In genomic region chr12:54032627-54033100, GRCh38 we compare ENCODE assay signal across 8 cellular contexts. TPM values are rescaled to one million over a fixed set of nuclear protein-coding genes. Genes with fewer than 3 reads are reported as not detected.
DNase-seq lines count a peak whose midpoint lies in the region; ATAC-seq, FAIRE-seq and TF ChIP-seq lines count a peak whose summit lies in the region.

Gene HOXC5 (plus strand): TSS chr12:54033050. CDS start chr12:54033123, 73 bp downstream.

- no peak within 1 kb of the TSS for H3K23ac ChIP-seq in IMR-90 (ENCODE audit: low read depth, low read length)

- no peak within 1 kb of the TSS for H3K56ac ChIP-seq in IMR-90 (ENCODE audit: extremely low read depth, insufficient read depth, low read length)

- no peak within 1 kb of the TSS for H2BK5ac ChIP-seq in IMR-90 (ENCODE audit: low read depth, low read length, poor library complexity, severe bottlenecking)

- no peak within 1 kb of the TSS for H3K14ac ChIP-seq in IMR-90 (replicated peaks; ENCODE audit: low read depth, low read length)

- TF ChIP-seq POLR2A in IMR-90 (IDR thresholded peaks at IDR 0.05; ENCODE audit: low read depth, low read length) = no peak

- intact Hi-C loops in IMR-90 (cut with micrococcal nuclease) = no loop called here
- intact Hi-C loops in posterior vena cava (cut with DNase I) = loop anchor here (5.0 kb wide), 3 partner anchors 100 to 160 kb away; no protein-coding TSS in a partner anchor
- intact Hi-C loops in aorta (cut with DNase I) = loop anchor here (2.0 to 5.0 kb wide), 3 partner anchors 95 to 158 kb away; no protein-coding TSS in a partner anchor

- H4K20me1 ChIP-seq in IMR-90 (ENCODE audit: insufficient read depth, low read length) = no peaks in the 10 kb centered on the region

- no peaks in the 10 kb centered on the region for H3K79me1 ChIP-seq in IMR-90 (ENCODE audit: low read depth in 1 of 2, low read length in 2 of 2)

- 0 out of 2 replicates have a peak, but pooled peaks have one; percentile 48 for ATAC-seq in IMR-90 (ENCODE audit: low read depth)
- peak; percentile 73 for ATAC-seq in aorta (ENCODE audit: low FRiP score)
- ATAC-seq in HG03457 (IDR thresholded peaks at IDR 0.05; ENCODE audit: unreplicated experiment) = no peak

- no peak within 1 kb of the TSS for H3K9ac ChIP-seq in IMR-90 (ENCODE audit: low read depth, low read length)

- TF ChIP-seq CTCF in IMR-90 (conservative IDR thresholded peaks at IDR 0.05; ENCODE audit: low read depth, low read length) = peak; percentile 71

- H4K5ac ChIP-seq in IMR-90 (ENCODE audit: low read depth, low read length) = no peak within 1 kb of the TSS

- H3K27me3 ChIP-seq in IMR-90 (ENCODE audit: control insufficient read depth, insufficient read depth, low read length) (peaks cover 77% of the 10 kb centered on the region), aorta (ENCODE audit: control insufficient read depth in 1 of 2, insufficient read depth in 2 of 2, low read length in 1 of 2) (peaks cover 0 to 2% of the 10 kb centered on the region in 2 donors)

- CTCF ChIA-PET in IMR-90 (lab: Yijun Ruan, JAX) = interaction anchor here (0.6 to 1.0 kb wide), 12 partner anchors 11 to 813 kb away, joined by 3 to 11 read pairs (median 4); partner anchors contain the start of gene SMUG1

- no peak within 1 kb of the TSS; the same call in 2 of the 3 replicates for H2BK15ac ChIP-seq in IMR-90 (ENCODE audit: low read depth, low read length)

- H3K18ac ChIP-seq in IMR-90 (ENCODE audit: low read depth, low read length) = no peak within 1 kb of the TSS

- DNase-seq in Caki2 (ENCODE audit: low read depth) (peak; percentile 76), IMR-90 (peak; percentile 38), RCC 7860 (ENCODE audit: low spot score) (peak; percentile 3), glomerular endothelial cell (ENCODE audit: extremely low read depth, low read depth, low spot score) (peak; percentile 34), posterior vena cava (ENCODE audit: low spot score) (peak; percentile 93), aorta (peak in 1 of 2 donors; percentile 79)
- DNase-seq in activated effector memory CD4-positive, alpha-beta T cell treated with anti-CD3 and anti-CD28 coated beads, Interleukin-2, amount 50 U/mL, for 16 hours = peak; percentile 82

- dilution Hi-C loops in IMR-90 (cut with HindIII; ENCODE audit: low sequenced_read_pairs, unreplicated experiment) = no loop called here

- H2BK20ac ChIP-seq in IMR-90 (ENCODE audit: low read depth, low read length) = no peak within 1 kb of the TSS

- H4K91ac ChIP-seq in IMR-90 (ENCODE audit: insufficient read depth, low read depth, low read length) = no peak within 1 kb of the TSS

- H3K9me3 ChIP-seq in IMR-90 (ENCODE audit: control insufficient read depth, insufficient read depth, low read length) (peaks cover 11% of the 10 kb centered on the region), aorta (ENCODE audit: control insufficient read depth, low read length) (no peaks in the 10 kb centered on the region)

- no peak within 1 kb of the TSS for H3K27ac ChIP-seq in IMR-90 (ENCODE audit: insufficient read depth, low read length)
- H3K27ac ChIP-seq in aorta (ENCODE audit: low read depth in 1 of 2, low read length in 2 of 2) = no peak within 1 kb of the TSS

- no peaks in the 10 kb centered on the region for H3K36me3 ChIP-seq in IMR-90 (ENCODE audit: control insufficient read depth, insufficient read depth, low read length)
- H3K36me3 ChIP-seq in aorta (ENCODE audit: control insufficient read depth in 1 of 2, insufficient read depth in 2 of 2, low read length in 1 of 2) = no peaks in the 10 kb centered on the region

- 0% methylated on average over 2 of the region's 12 CpGs; no CpG with 5 or more reads in 1 of the 2 experiments for WGBS in IMR-90 (ENCODE audit: extremely low coverage in 2 of 2, insufficient read length in 1 of 2), 2 experiments
- WGBS in aorta, 2 donors = 1 to 3% methylated on average over 12 of the region's 12 CpGs

- no TSS peak for BruUV-seq in IMR-90 (replicated peaks; lab: Mats Ljungman, UMichigan)

- H2AK5ac ChIP-seq in IMR-90 (ENCODE audit: low read depth, low read length) = no peak within 1 kb of the TSS

- no peaks in the 10 kb centered on the region for H3K9me1 ChIP-seq in IMR-90 (ENCODE audit: insufficient read depth, low read length)

- no peak within 1 kb of the TSS for H2AFZ ChIP-seq in IMR-90 (replicated peaks; ENCODE audit: low read length, poor library complexity)

- no peaks in the 10 kb centered on the region for H3K4me1 ChIP-seq in IMR-90 (ENCODE audit: control insufficient read depth, insufficient read depth, low read length)
- no peaks in the 10 kb centered on the region for H3K4me1 ChIP-seq in aorta (ENCODE audit: control insufficient read depth in 1 of 2, insufficient read depth in 2 of 2, low read length in 2 of 2)

- H3K4me2 ChIP-seq in IMR-90 (ENCODE audit: low read depth, low read length) = no peak within 1 kb of the TSS

- no peak within 1 kb of the TSS for H3K4ac ChIP-seq in IMR-90 (ENCODE audit: low read depth, low read length)

- POLR2A ChIA-PET in IMR-90 (lab: Charles Lee; ENCODE audit: unreplicated experiment) = no interaction called here

- TF ChIP-seq RAD21 in IMR-90 (IDR thresholded peaks at IDR 0.05; ENCODE audit: low read length) = peak; percentile 70

- H2AK9ac ChIP-seq in IMR-90 (replicated peaks; ENCODE audit: low read depth, low read length, poor library complexity) = no peak within 1 kb of the TSS

- FAIRE-seq in RCC 7860 (lab: Jason Lieb, UNC) = no peak

- H2BK120ac ChIP-seq in IMR-90 (ENCODE audit: low read depth, low read length) = no peak within 1 kb of the TSS

- no peak within 1 kb of the TSS; the same call in 1 of the 2 replicates for H3K4me3 ChIP-seq in IMR-90 (ENCODE audit: insufficient read depth, low read depth, low read length)
- peak within 1 kb of the TSS; percentile 28 to 45 for H3K4me3 ChIP-seq in aorta (ENCODE audit: low read length in 2 of 2)

- in situ Hi-C loops in Caki2 (cut with HindIII; ENCODE audit: low pct_unique_long_range_greater_than_20kb, low sequenced_read_pairs) (no loop called here), IMR-90 (cut with MboI; ENCODE audit: low sequenced_read_pairs) (no loop called here)

- no peak within 1 kb of the TSS for H4K8ac ChIP-seq in IMR-90 (ENCODE audit: low read depth in 2 of 2, low read length in 2 of 2)

TF ChIP-seq in IMR-90, 13 proteins besides CTCF, POLR2A, EP300 and RAD21:
- TF ChIP-seq USF2 (IDR thresholded peaks at IDR 0.05; ENCODE audit: low read depth, low read length) = peak; percentile 61; the same call in 1 of the 2 replicates
- no peak for TF ChIP-seq BHLHE40 (IDR thresholded peaks at IDR 0.05; ENCODE audit: low read depth, low read length)
- no peak for TF ChIP-seq ELK1 (IDR thresholded peaks at IDR 0.05; ENCODE audit: borderline replicate concordance, low read depth, low read length)
- no peak for TF ChIP-seq CEBPB (IDR thresholded peaks at IDR 0.05; ENCODE audit: low read depth, low read length)
- TF ChIP-seq SMC3 (IDR thresholded peaks at IDR 0.05; ENCODE audit: low read depth, low read length) = peak; percentile 56
TF ChIP-seq in IMR-90: peak in this region for 2.

RNA-seq across cellular contexts. Expression of gene HOXC5, which starts in this region (rescaled TPM):
- not detected in 2 replicates for total RNA-seq in Caki2 (2014; rRNA removed; shearing (Covaris generic); ENCODE audit: low replicate concordance)
- total RNA-seq in IMR-90 (2012; rRNA removed) = not detected in 2 replicates
- polyA plus RNA-seq in IMR-90 (2012; rRNA removed) = not detected in 2 replicates
- 0.02 TPM in 1 of 2 replicates, not detected in the other for polyA plus RNA-seq in IMR-90 (2012; cell fraction: cytosol; rRNA removed)
- 0.17 and 0.26 TPM in 2 replicates for polyA plus RNA-seq in IMR-90 (2012; cell fraction: nucleus; rRNA removed; ENCODE audit: low replicate concordance)
- 0.12 TPM in 1 of 2 replicates, not detected in the other for total RNA-seq in glomerular endothelial cell
- total RNA-seq in posterior vena cava = 1 to 10 TPM; 2.9 to 5.6 TPM
- total RNA-seq in aorta = 1 to 10 TPM; 3.8 to 3.9 TPM
- polyA plus RNA-seq in aorta = not detected

Comparison
In these comparisons a context has a peak if more than half of its experiments do, and no peak if none do; other contexts are left out.
1. Peak in DNase-seq in Caki2; RNA of the gene not detected or under 1 TPM.
2. Peak in DNase-seq and ATAC-seq in IMR-90; RNA of the gene not detected or under 1 TPM.
3. Peak in DNase-seq in glomerular endothelial cell; RNA of the gene not detected or under 1 TPM.